ENCODE assay signal across 8 cellular contexts in genomic region chr6:132813173-132813856, GRCh38.
DNase-seq lines count a peak whose midpoint lies in the region; ATAC-seq, FAIRE-seq and TF ChIP-seq lines count a peak whose summit lies in the region.

No MANE protein-coding gene starts in this region.

- peak overlapping the region; percentile 71 for H3K4me2 ChIP-seq in KMS-11

- peaks cover 26% of the 10 kb centered on the region for H3K79me2 ChIP-seq in KMS-11 (ENCODE audit: insufficient read depth, low read depth)

- H2AFZ ChIP-seq in KMS-11 (ENCODE audit: low read depth) = peak overlapping the region; percentile 93

- no peak for TF ChIP-seq CTCF in KMS-11 (conservative IDR thresholded peaks at IDR 0.05; ENCODE audit: low read depth, low read length)

- H3K36me3 ChIP-seq in KMS-11 (ENCODE audit: insufficient read depth) = peaks cover 26% of the 10 kb centered on the region; the same call in 1 of the 2 replicates

- peak; percentile 31 for ATAC-seq in GM21576 (IDR thresholded peaks at IDR 0.05; ENCODE audit: unreplicated experiment)

- H3K27me3 ChIP-seq in KMS-11 (ENCODE audit: insufficient read depth, low read depth) = no peaks in the 10 kb centered on the region

- peak overlapping the region; percentile 71 for H3K4me3 ChIP-seq in KMS-11 (IDR thresholded peaks at IDR 0.05; ENCODE audit: insufficient read depth, low read depth, low read length)

- peak overlapping the region; percentile 94 for H3K27ac ChIP-seq in KMS-11

- FAIRE-seq in RCC 7860 (lab: Jason Lieb, UNC) = no peak

- peak overlapping the region; percentile 98 for H3K9ac ChIP-seq in KMS-11

- DNase-seq in ELF-1 (ENCODE audit: low read depth, low spot score) (peak; percentile 67), T-helper 9 cell (peak; percentile 14), cerebellar cortex (ENCODE audit: low spot score) (peak; percentile 68), left kidney (ENCODE audit: low read depth, low spot score) (peak; percentile 68), RCC 7860 (ENCODE audit: low spot score) (no peak)
- DNase-seq in stimulated activated CD4-positive, alpha-beta T cell treated with anti-CD3 and anti-CD28 coated beads, Interleukin-4, amount 100 ng/mL, for 24 hours = peak; percentile 57

- H4K20me1 ChIP-seq in KMS-11 (ENCODE audit: insufficient read depth) = peaks cover 33% of the 10 kb centered on the region

- H3K4me1 ChIP-seq in KMS-11 (ENCODE audit: low read depth, poor library complexity, severe bottlenecking) = peaks cover 30% of the 10 kb centered on the region
